Comparison of ENCODE assay signal across 8 cellular contexts in genomic region chr1:37475380-37476086, GRCh38. TPM values are rescaled to one million over a fixed set of nuclear protein-coding genes. Genes with fewer than 3 reads are reported as not detected.
DNase-seq lines count a peak whose midpoint lies in the region; ATAC-seq, FAIRE-seq and TF ChIP-seq lines count a peak whose summit lies in the region.

No MANE protein-coding gene starts in this region.

- TF ChIP-seq CTCF in left ventricle myocardium inferior (IDR thresholded peaks at IDR 0.05; ENCODE audit: borderline replicate concordance) = no peak
- no peak for TF ChIP-seq CTCF in adrenal gland (IDR thresholded peaks at IDR 0.05)
- TF ChIP-seq CTCF in right lobe of liver (IDR thresholded peaks at IDR 0.05) = no peak
- TF ChIP-seq CTCF in upper lobe of right lung (IDR thresholded peaks at IDR 0.05) = no peak

- H3K27ac ChIP-seq in left ventricle myocardium inferior (replicated peaks) = peak overlapping the region; percentile 91
- H3K27ac ChIP-seq in adrenal gland = peak overlapping the region; percentile 72 to 98 (median 90)
- peak overlapping the region; percentile 94 to 100 (median 98) for H3K27ac ChIP-seq in right lobe of liver
- peak overlapping the region; percentile 91 for H3K27ac ChIP-seq in upper lobe of right lung

- H3K9me3 ChIP-seq in left ventricle myocardium inferior (replicated peaks) (no peaks in the 10 kb centered on the region), adrenal gland (replicated peaks in 1 of 3) (no peaks in the 10 kb centered on the region), right lobe of liver (no peaks in the 10 kb centered on the region), upper lobe of right lung (no peaks in the 10 kb centered on the region)

- no peak for FAIRE-seq in urothelium cell line (lab: Jason Lieb, UNC)

- peaks cover 99% of the 10 kb centered on the region for H3K4me1 ChIP-seq in left ventricle myocardium inferior
- H3K4me1 ChIP-seq in adrenal gland (replicated peaks in 1 of 2) = peaks cover 71 to 92% of the 10 kb centered on the region in 2 donors
- H3K4me1 ChIP-seq in right lobe of liver = peaks cover 0 to 77% (median 28%) of the 10 kb centered on the region in 4 donors
- H3K4me1 ChIP-seq in upper lobe of right lung = peaks cover 86% of the 10 kb centered on the region

- 34 to 53% (median 40%) methylated on average over 12 to 24 of the region's 24 CpGs for WGBS in adrenal gland, 4 donors
- no CpG with 5 or more reads among the region's 24 CpGs for WGBS in right lobe of liver (ENCODE audit: insufficient coverage, low coverage, low lambda C conversion rate, missing lambda C conversion rate)

- TF ChIP-seq POLR2A in adrenal gland (IDR thresholded peaks at IDR 0.05) (no peak), right lobe of liver (IDR thresholded peaks at IDR 0.05) (no peak)

- H3K27me3 ChIP-seq in left ventricle myocardium inferior (ENCODE audit: low read depth) = no peaks in the 10 kb centered on the region
- H3K27me3 ChIP-seq in adrenal gland = no peaks in the 10 kb centered on the region
- H3K27me3 ChIP-seq in right lobe of liver = no peaks in the 10 kb centered on the region
- no peaks in the 10 kb centered on the region for H3K27me3 ChIP-seq in upper lobe of right lung

- H3K36me3 ChIP-seq in left ventricle myocardium inferior (peaks cover 27% of the 10 kb centered on the region), adrenal gland (replicated peaks in 1 of 2) (peaks cover 0 to 21% of the 10 kb centered on the region in 2 donors), right lobe of liver (peaks cover 0 to 19% (median 6%) of the 10 kb centered on the region in 4 donors), upper lobe of right lung (peaks cover 16% of the 10 kb centered on the region)

- DNase-seq in left ventricle myocardium inferior (no peak), left ventricle myocardium superior (no peak), adrenal gland (peak in 5 of 7 donors; percentile 36 to 67 (median 46)), right lobe of liver (no peak), upper lobe of right lung (peak; percentile 66), hippocampal formation (lab: John Stamatoyannopoulos, UW) (no peak), pons (ENCODE audit: low spot score) (no peak), urothelium cell line (ENCODE audit: low spot score) (no peak)

- intact Hi-C loops in left ventricle myocardium inferior (cut with micrococcal nuclease) = no loop called here
- intact Hi-C loops in left ventricle myocardium superior (cut with micrococcal nuclease) = no loop called here
- intact Hi-C loops in adrenal gland (cut with DNase I) = no loop called here
- intact Hi-C loops in right lobe of liver (cut with DNase I) = no loop called here
- intact Hi-C loops in upper lobe of right lung (cut with DNase I) = no loop called here

- H3K4me3 ChIP-seq in left ventricle myocardium inferior (peak overlapping the region; percentile 83), adrenal gland (peak overlapping the region in 3 of 4 donors; percentile 41 to 98 (median 91)), right lobe of liver (peak overlapping the region; percentile 79 to 86 (median 85)), upper lobe of right lung (peak overlapping the region; percentile 86)

- ATAC-seq in left ventricle myocardium superior = no peak
- ATAC-seq in right lobe of liver = no peak
- ATAC-seq in upper lobe of right lung = no peak

RNA-seq across cellular contexts. Expression of gene ZC3H12A, which starts 1.2 kb away (rescaled TPM):
- total RNA-seq in left ventricle myocardium inferior (4.9 TPM), left ventricle myocardium superior (4.3 TPM), adrenal gland (10 to 100 TPM in 7 of 8 donors, 1 to 10 TPM in 1; 5.8 to 53.0 (median 19.8) TPM), right lobe of liver (10 to 100 TPM in 3 of 6 experiments, 1 to 10 TPM in 3; 2.7 to 21.9 (median 8.3) TPM), upper lobe of right lung (22.9 TPM)
- 10 to 100 TPM in 2 of 3 donors, 1 to 10 TPM in 1; 3.2 to 17.0 (median 11.8) TPM for polyA plus RNA-seq in adrenal gland

RNA-seq across cellular contexts. Expression of gene MEAF6, which starts 39.0 kb away (rescaled TPM):
- total RNA-seq in left ventricle myocardium inferior (34.1 TPM), left ventricle myocardium superior (35.7 TPM), adrenal gland (10 to 100 TPM; 45.7 to 74.5 (median 56.0) TPM), right lobe of liver (10 to 100 TPM; 12.9 to 55.9 (median 32.8) TPM), upper lobe of right lung (64.5 TPM)
- polyA plus RNA-seq in adrenal gland = 10 to 100 TPM; 37.8 to 67.4 (median 43.4) TPM

Comparison
In these comparisons a context has a peak if more than half of its experiments do, and no peak if none do; other contexts are left out.
1. DNase-seq: peak in adrenal gland (5 of 7) and upper lobe of right lung (single experiment); none in left ventricle myocardium inferior (single experiment), left ventricle myocardium superior (single experiment), right lobe of liver (0 of 3), hippocampal formation (0 of 2), pons (single experiment) and urothelium cell line (single experiment).
2. Peak in every context shown above with its lines, with median percentiles within 50 percentile points of each other: H3K27ac ChIP-seq and H3K4me3 ChIP-seq.